Comparison of ENCODE assay signal across 8 cellular contexts in genomic region chr16:85360323-85361277, GRCh38.
DNase-seq lines count a peak whose midpoint lies in the region; ATAC-seq and TF ChIP-seq lines count a peak whose summit lies in the region.

No MANE protein-coding gene starts in this region.

- 0 out of 2 replicates have a peak overlapping the region, but pooled peaks have one; percentile 29 for H3K27ac ChIP-seq in SJSA1
- no peak overlapping the region for H3K27ac ChIP-seq in brain microvascular endothelial cell

- TF ChIP-seq CTCF in brain microvascular endothelial cell (IDR thresholded peaks at IDR 0.05; ENCODE audit: low read depth, low read length, missing control alignments), result no peak

- ATAC-seq in HG03442 (IDR thresholded peaks at IDR 0.05; ENCODE audit: unreplicated experiment), result no peak
- ATAC-seq in HG03460 (IDR thresholded peaks at IDR 0.05; ENCODE audit: unreplicated experiment), result no peak

- DNase-seq in DMS 273 (lab: John Stamatoyannopoulos, UW; ENCODE audit: unreplicated experiment) (peak; percentile 98), NCI-H1694 (lab: John Stamatoyannopoulos, UW) (peak; percentile 89), SJSA1 (ENCODE audit: low read depth in 1 of 2, low spot score in 2 of 2) (peak; percentile 62 to 65), mucosa of gallbladder (ENCODE audit: low spot score) (peak; percentile 38), mesenteric fat pad (ENCODE audit: low spot score) (no peak), brain microvascular endothelial cell (no peak)

- no peaks in the 10 kb centered on the region for H3K9me3 ChIP-seq in SJSA1 (replicated peaks)

- H3K27me3 ChIP-seq in SJSA1 (replicated peaks), result no peaks in the 10 kb centered on the region
- no peaks in the 10 kb centered on the region for H3K27me3 ChIP-seq in brain microvascular endothelial cell (replicated peaks)

- peaks cover 63% of the 10 kb centered on the region for H3K4me1 ChIP-seq in SJSA1 (replicated peaks)

- no peak overlapping the region for H3K4me3 ChIP-seq in SJSA1
- no peak overlapping the region for H3K4me3 ChIP-seq in brain microvascular endothelial cell (ENCODE audit: low read depth, low read length)

- peaks cover 19% of the 10 kb centered on the region for H3K36me3 ChIP-seq in SJSA1
- no peaks in the 10 kb centered on the region for H3K36me3 ChIP-seq in brain microvascular endothelial cell (replicated peaks)

- in situ Hi-C loops in brain microvascular endothelial cell (cut with HindIII; ENCODE audit: low pct_ligation_motif_present, low sequenced_read_pairs), result no loop called here

Comparison
In these comparisons a context has a peak if more than half of its experiments do, and no peak if none do; other contexts are left out.
1. DNase-seq: peak in DMS 273 (single experiment), NCI-H1694 (single experiment), SJSA1 (2 of 2) and mucosa of gallbladder (single experiment); none in mesenteric fat pad (single experiment) and brain microvascular endothelial cell (single experiment).